ENCODE assay signal across 10 cellular contexts in genomic region chr18:10122116-10122515, GRCh38.
A peak's percentile ranks its signal among the peaks of the same experiment; 100 is the strongest.
DNase-seq lines count a peak whose midpoint lies in the region; ATAC-seq and TF ChIP-seq lines count a peak whose summit lies in the region.
"Had no signal": no experiment of that assay in that cellular context is flagged by ENCODE, and none has a peak within 500 bp of the region (broad histone marks: within the 10 kb centered on the region; RNA-seq: fewer than 3 reads in every experiment).

No MANE protein-coding gene starts in this region.

- intact Hi-C loops in esophagus squamous epithelium (cut with DNase I), result no loop called here
- intact Hi-C loops in psoas muscle (cut with DNase I), result no loop called here

- H3K36me3 ChIP-seq in GM23338 (ENCODE audit: insufficient read depth) (no peaks in the 10 kb centered on the region), esophagus squamous epithelium (no peaks in the 10 kb centered on the region), psoas muscle (ENCODE audit: insufficient read depth in 1 of 2, low read depth in 1 of 2) (no peaks in the 10 kb centered on the region)

- H3K9me3 ChIP-seq in esophagus squamous epithelium (peaks cover 0 to 6% (median 4%) of the 10 kb centered on the region in 3 donors), psoas muscle (peaks cover 6% of the 10 kb centered on the region)

- ATAC-seq in GM23338 (peak; percentile 29; the same call in 1 of the 3 replicates), psoas muscle (peak; percentile 88 to 93 (median 92)), HG02852 (IDR thresholded peaks at IDR 0.05; ENCODE audit: unreplicated experiment) (no peak), HG02610 (IDR thresholded peaks at IDR 0.05; ENCODE audit: unreplicated experiment) (no peak)
- ATAC-seq: naive thymus-derived CD4-positive, alpha-beta T cell had no signal

- 25 to 32% methylated on average over 5 of the region's 9 CpGs for WGBS in esophagus squamous epithelium, 2 donors
- WGBS in psoas muscle, 3 donors, result 29 to 35% (median 31%) methylated on average over 9 of the region's 9 CpGs

- no peak overlapping the region for H3K4me3 Mint-ChIP-seq in GM23338
- H3K4me3 Mint-ChIP-seq: naive thymus-derived CD4-positive, alpha-beta T cell had no signal

- H3K4me1 ChIP-seq in GM23338 (ENCODE audit: insufficient read depth) (peaks cover 19% of the 10 kb centered on the region), esophagus squamous epithelium (peaks cover 4 to 37% (median 13%) of the 10 kb centered on the region in 3 donors), psoas muscle (peaks cover 33% of the 10 kb centered on the region)

- H3K27me3 Mint-ChIP-seq in GM23338 (ENCODE audit: insufficient read depth, low read depth, poor library complexity), result peaks cover 7% of the 10 kb centered on the region

- H3K4me2 ChIP-seq in GM23338, result no peak overlapping the region

- TF ChIP-seq CTCF in GM23338 (conservative IDR thresholded peaks at IDR 0.05; ENCODE audit: low read depth in 2 of 2) (no peak), esophagus squamous epithelium (IDR thresholded peaks at IDR 0.05) (no peak), psoas muscle (IDR thresholded peaks at IDR 0.05) (no peak)

- H3K27me3 ChIP-seq in GM23338 (ENCODE audit: insufficient read depth) (no peaks in the 10 kb centered on the region), esophagus squamous epithelium (no peaks in the 10 kb centered on the region), psoas muscle (ENCODE audit: insufficient read depth in 3 of 3, low read length in 2 of 3) (no peaks in the 10 kb centered on the region)

- no peaks in the 10 kb centered on the region for H3K9me2 ChIP-seq in GM23338 (ENCODE audit: insufficient read depth)

- H3K9me3 Mint-ChIP-seq in GM23338, result peaks cover 5% of the 10 kb centered on the region; the same call in 2 of the 3 replicates

- H3K4me3 ChIP-seq in GM23338, result no peak overlapping the region
- no peak overlapping the region for H3K4me3 ChIP-seq in esophagus squamous epithelium
- no peak overlapping the region for H3K4me3 ChIP-seq in psoas muscle

- no peak overlapping the region for H3K27ac Mint-ChIP-seq in GM23338
- H3K27ac Mint-ChIP-seq: naive thymus-derived CD4-positive, alpha-beta T cell had no signal

- H2AFZ ChIP-seq in GM23338, result peak overlapping the region; percentile 39

- H3K79me2 ChIP-seq in GM23338 (replicated peaks; ENCODE audit: insufficient read depth), result no peaks in the 10 kb centered on the region

- DNase-seq in GM23338 (ENCODE audit: low spot score) (no peak), NCI-H510A treated with DMSO at 0.1 percent for 48 hours (lab: John Stamatoyannopoulos, UW) (peak; percentile 77), esophagus squamous epithelium (lab: John Stamatoyannopoulos, UW) (no peak), psoas muscle (no peak), mesenteric fat pad (ENCODE audit: low spot score) (no peak), AML-193 (lab: John Stamatoyannopoulos, UW) (no peak)
- DNase-seq: KBM-7; naive thymus-derived CD4-positive, alpha-beta T cell had no signal

- no peak for TF ChIP-seq POLR2A in esophagus squamous epithelium (IDR thresholded peaks at IDR 0.05)

- H4K20me1 ChIP-seq in GM23338 (replicated peaks; ENCODE audit: insufficient read depth), result no peaks in the 10 kb centered on the region

- H3K4me1 Mint-ChIP-seq in GM23338, result peaks cover 33% of the 10 kb centered on the region

- H3K36me3 Mint-ChIP-seq in GM23338 (ENCODE audit: low read depth), result no peaks in the 10 kb centered on the region
- H3K36me3 Mint-ChIP-seq: naive thymus-derived CD4-positive, alpha-beta T cell had no signal

- H3K27ac ChIP-seq in GM23338 (ENCODE audit: low read depth) (no peak overlapping the region), esophagus squamous epithelium (peak overlapping the region in 3 of 4 donors; percentile 7 to 30 (median 11)), psoas muscle (peak overlapping the region; percentile 73)

- H3F3A ChIP-seq in GM23338 (replicated peaks; ENCODE audit: low read depth), result no peaks in the 10 kb centered on the region

TF ChIP-seq in GM23338, 12 proteins besides CTCF, POLR2A, EP300 and RAD21:
- no peak for TF ChIP-seq NANOG (IDR thresholded peaks at IDR 0.05; ENCODE audit: borderline replicate concordance)
- no peak for TF ChIP-seq STAT1 (IDR thresholded peaks at IDR 0.05; ENCODE audit: unreplicated experiment)
- TF ChIP-seq POLR2AphosphoS5 (IDR thresholded peaks at IDR 0.05; ENCODE audit: low read depth), result no peak
- TF ChIP-seq ZNF114 (CRISPR knock-in tag; IDR thresholded peaks at IDR 0.05), result no peak

Comparison
In these comparisons a context has a peak if more than half of its experiments do, and no peak if none do; other contexts are left out.
1. ATAC-seq: peak in GM23338 (single experiment) and psoas muscle (4 of 4); none in HG02852 (single experiment) and HG02610 (single experiment).